14 cellular contexts compared by ENCODE assay signal in the genomic region with DNA sequence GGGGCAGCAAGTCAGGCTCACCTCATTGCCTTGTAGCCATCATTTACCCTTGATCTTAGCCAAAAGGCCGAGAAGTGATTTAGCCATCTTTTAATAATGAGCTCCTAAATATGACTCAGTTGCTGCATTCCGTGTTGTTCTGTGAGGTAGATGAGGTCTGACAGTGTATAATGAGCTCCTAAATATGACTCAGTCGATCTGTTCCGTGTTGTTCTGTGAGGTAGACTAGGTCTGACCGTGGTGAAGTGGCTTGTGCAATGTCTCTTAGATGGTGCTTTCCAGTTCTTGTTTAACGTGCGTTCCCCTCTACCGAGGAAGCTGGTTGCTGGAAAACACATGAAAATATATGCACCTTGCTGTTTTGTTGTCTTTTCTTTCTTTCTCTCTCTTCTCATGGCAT.
"Had no signal": no experiment of that assay in that cellular context is flagged by ENCODE, and none has a peak within 500 bp of the region (broad histone marks: within the 10 kb centered on the region; RNA-seq: fewer than 3 reads in every experiment).

No MANE protein-coding gene starts in this region.

- H3K27ac ChIP-seq: epithelial cell of prostate, gastrocnemius medialis had no signal

- H3K36me3 Mint-ChIP-seq: WTC11 had no signal

- ATAC-seq: gastrocnemius medialis; left lobe of liver; stimulated activated memory B cell treated with anti-CD40 and anti-IgM and Interleukin-4, amounts not matched to agents 10 μg/mL and 1 μg/mL and 100 μg/mL, for 72 hours; WTC11 had no signal

- H3K9me3 Mint-ChIP-seq: activated CD4-positive, alpha-beta T cell treated with anti-CD3 and anti-CD28 coated beads, Interleukin-2, amount 10 ng/mL, durations not matched to agents 7 days and 5 days; brain; neural crest cell; stimulated activated memory B cell treated with anti-CD40 and anti-IgM and Interleukin-4, amounts not matched to agents 10 μg/mL and 1 μg/mL and 100 μg/mL, for 72 hours; WTC11 had no signal

- H3K27ac Mint-ChIP-seq: activated CD4-positive, alpha-beta T cell treated with anti-CD3 and anti-CD28 coated beads, Interleukin-2, amount 10 ng/mL, durations not matched to agents 7 days and 5 days; brain; stimulated activated memory B cell treated with anti-CD40 and anti-IgM and Interleukin-4, amounts not matched to agents 10 μg/mL and 1 μg/mL and 100 μg/mL, for 72 hours had no signal

- H3K4me3 Mint-ChIP-seq: activated CD4-positive, alpha-beta T cell treated with anti-CD3 and anti-CD28 coated beads, Interleukin-2, amount 10 ng/mL, durations not matched to agents 7 days and 5 days; brain; neural crest cell; stimulated activated memory B cell treated with anti-CD40 and anti-IgM and Interleukin-4, amounts not matched to agents 10 μg/mL and 1 μg/mL and 100 μg/mL, for 72 hours; WTC11 had no signal

- H3K4me1 ChIP-seq: gastrocnemius medialis had no signal

- DNase-seq: activated CD4-positive, alpha-beta T cell treated with anti-CD3 and anti-CD28 coated beads, Interleukin-2, amount 10 ng/mL, durations not matched to agents 7 days and 5 days; activated naive CD4-positive, alpha-beta T cell treated with anti-CD3 and anti-CD28 coated beads, Interleukin-2, amount 50 U/mL, for 16 hours; amniotic stem cell; effector CD8-positive, alpha-beta T cell; gastrocnemius medialis; islet precursor cell; stimulated activated CD4-positive, alpha-beta T cell treated with anti-CD3 and anti-CD28 coated beads, Interleukin-12 subunit alpha, Interleukin-12 subunit beta, amount 100 ng/mL, for 4 hours had no signal

- H3K4me3 ChIP-seq: gastrocnemius medialis had no signal

- H3K36me3 ChIP-seq: gastrocnemius medialis had no signal

- H3K9me3 ChIP-seq: gastrocnemius medialis had no signal

- H3K27me3 ChIP-seq: gastrocnemius medialis had no signal

- H3K27me3 Mint-ChIP-seq: activated CD4-positive, alpha-beta T cell treated with anti-CD3 and anti-CD28 coated beads, Interleukin-2, amount 10 ng/mL, durations not matched to agents 7 days and 5 days; stimulated activated memory B cell treated with anti-CD40 and anti-IgM and Interleukin-4, amounts not matched to agents 10 μg/mL and 1 μg/mL and 100 μg/mL, for 72 hours had no signal

- FAIRE-seq: TTC549 had no signal
